Comparison of ENCODE assay signal across 8 cellular contexts in the genomic region with DNA sequence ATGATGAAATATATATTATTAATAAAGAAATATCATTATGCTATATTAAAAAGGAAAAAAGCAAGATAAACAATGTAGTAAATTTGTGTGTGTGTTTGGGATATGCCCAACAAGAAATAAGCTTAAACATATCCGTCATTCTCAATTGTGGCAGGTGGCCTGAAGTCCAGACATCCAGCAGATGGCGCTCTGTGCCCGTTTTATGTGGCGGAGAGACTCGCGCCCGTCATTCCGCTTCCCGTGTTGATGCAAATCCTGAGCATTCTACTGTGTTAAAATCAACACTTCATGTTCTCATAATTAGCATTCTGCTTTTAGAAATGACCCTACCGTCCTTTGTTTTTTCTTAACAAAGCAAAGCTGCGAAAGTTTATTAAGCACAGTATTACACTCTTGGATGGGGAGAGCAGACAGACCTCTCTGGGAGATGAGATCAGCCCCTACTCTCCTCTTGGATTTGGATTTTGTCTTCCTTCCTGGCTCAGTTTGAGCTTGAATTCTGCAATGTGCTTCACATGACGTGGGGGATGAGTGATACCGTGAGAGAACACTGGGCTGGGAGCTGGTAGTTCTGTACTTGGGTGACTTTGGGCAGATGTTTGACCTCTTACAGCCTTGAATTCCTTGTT.
DNase-seq lines count a peak whose midpoint lies in the region; ATAC-seq and TF ChIP-seq lines count a peak whose summit lies in the region.

No MANE protein-coding gene starts in this region.

- H2AFZ ChIP-seq in HCT116 (ENCODE audit: low read depth, low read length, poor library complexity, severe bottlenecking), result peak overlapping the region; percentile 98

- H3K4me2 ChIP-seq in HCT116 (ENCODE audit: low read length), result peak overlapping the region; percentile 62

- H3K4me1 Mint-ChIP-seq in activated naive CD4-positive, alpha-beta T cell treated with anti-CD3 and anti-CD28 coated beads for 36 hours (ENCODE audit: low read depth), result peaks cover 5% of the 10 kb centered on the region
- H3K4me1 Mint-ChIP-seq in glutamatergic neuron (ENCODE audit: low read depth, unreplicated experiment), result peaks cover 5% of the 10 kb centered on the region

- H3K27me3 Mint-ChIP-seq in activated naive CD4-positive, alpha-beta T cell treated with anti-CD3 and anti-CD28 coated beads for 36 hours (ENCODE audit: low read depth), result peaks cover 30% of the 10 kb centered on the region
- H3K27me3 Mint-ChIP-seq in glutamatergic neuron (ENCODE audit: unreplicated experiment), result no peaks in the 10 kb centered on the region

- no peaks in the 10 kb centered on the region for H4K20me1 ChIP-seq in HCT116 (ENCODE audit: insufficient read depth)

- H3K9me3 ChIP-seq in HCT116 (ENCODE audit: control insufficient read depth in 1 of 2, insufficient read depth in 1 of 2, low read depth in 1 of 2, low read length in 2 of 2) (no peaks in the 10 kb centered on the region), vagina (no peaks in the 10 kb centered on the region)

- H3K9me2 ChIP-seq in HCT116 (ENCODE audit: insufficient read depth), result no peaks in the 10 kb centered on the region

- H3K4me3 Mint-ChIP-seq in activated naive CD4-positive, alpha-beta T cell treated with anti-CD3 and anti-CD28 coated beads for 36 hours, result no peak overlapping the region
- H3K4me3 Mint-ChIP-seq in glutamatergic neuron (ENCODE audit: unreplicated experiment), result peak overlapping the region; percentile 68

- TF ChIP-seq CTCF in GM06990 (IDR thresholded peaks at IDR 0.05; ENCODE audit: insufficient read depth, low read length, poor library complexity, severe bottlenecking), result peak; percentile 81
- peak; percentile 74 to 90 (median 78) for TF ChIP-seq CTCF in HCT116 (IDR thresholded peaks at IDR 0.05 in 2 of 3, conservative IDR thresholded peaks at IDR 0.05 in 1 of 3; ENCODE audit: borderline replicate concordance in 1 of 3, insufficient read depth in 1 of 3, low read depth in 2 of 3, low read length in 2 of 3)
- TF ChIP-seq CTCF in glutamatergic neuron (IDR thresholded peaks at IDR 0.05; ENCODE audit: partially characterized antibody, unreplicated experiment), result peak; percentile 79
- TF ChIP-seq CTCF in vagina (IDR thresholded peaks at IDR 0.05), result peak; percentile 51 to 64 (median 63)

- H3K4me3 ChIP-seq in GM06990 (replicated peaks; ENCODE audit: low read depth, low read length) (no peak overlapping the region), HCT116 (replicated peaks in 1 of 2; ENCODE audit: low read depth in 1 of 2, low read length in 2 of 2) (peak overlapping the region; percentile 9 to 23; a peak in 2 of 4 replicates), vagina (no peak overlapping the region)

- peak; percentile 94 for ATAC-seq in HCT116

- H3K27me3 ChIP-seq in GM06990 (replicated peaks; ENCODE audit: control insufficient read depth, insufficient read depth, low read length) (no peaks in the 10 kb centered on the region; the same call in 1 of the 2 replicates), HCT116 (ENCODE audit: insufficient read depth, low read length) (no peaks in the 10 kb centered on the region), vagina (no peaks in the 10 kb centered on the region)

- CTCF ChIA-PET in HCT116 (lab: Charles Lee), result interaction anchor here (0.6 to 4.5 kb wide), 28 partner anchors 9 to 852 kb away, joined by 3 to 88 read pairs (median 5); no protein-coding TSS in a partner anchor
- CTCF ChIA-PET in activated naive CD4-positive, alpha-beta T cell treated with anti-CD3 and anti-CD28 coated beads for 36 hours (lab: Charles Lee), result interaction anchor here (0.5 to 4.5 kb wide), 27 partner anchors 9 to 654 kb away, joined by 3 to 34 read pairs (median 4); no protein-coding TSS in a partner anchor

- H3K79me2 ChIP-seq in HCT116 (ENCODE audit: insufficient read depth, low read length), result no peaks in the 10 kb centered on the region

- TF ChIP-seq POLR2A in HCT116 (IDR thresholded peaks at IDR 0.05; ENCODE audit: borderline replicate concordance, extremely low read depth, insufficient read depth, insufficient read length), result no peak
- TF ChIP-seq POLR2A in vagina (IDR thresholded peaks at IDR 0.05), result no peak

- no peaks in the 10 kb centered on the region for H3K36me3 Mint-ChIP-seq in activated naive CD4-positive, alpha-beta T cell treated with anti-CD3 and anti-CD28 coated beads for 36 hours (ENCODE audit: low read depth)
- H3K36me3 Mint-ChIP-seq in glutamatergic neuron (ENCODE audit: unreplicated experiment), result no peaks in the 10 kb centered on the region

- H3K4me1 ChIP-seq in HCT116 (ENCODE audit: control insufficient read depth in 1 of 2, insufficient read depth in 2 of 2, low read length in 2 of 2), result peaks cover 0 to 4% of the 10 kb centered on the region in 2 experiments; a peak in 1 of 4 replicates
- H3K4me1 ChIP-seq in vagina, result no peaks in the 10 kb centered on the region

- H3K9me3 Mint-ChIP-seq in activated naive CD4-positive, alpha-beta T cell treated with anti-CD3 and anti-CD28 coated beads for 36 hours, result no peaks in the 10 kb centered on the region
- no peaks in the 10 kb centered on the region for H3K9me3 Mint-ChIP-seq in glutamatergic neuron (ENCODE audit: unreplicated experiment)

- POLR2A ChIA-PET in HCT116 (lab: Charles Lee), result no interaction called here

- no peak overlapping the region for H3K27ac ChIP-seq in HCT116 (ENCODE audit: low read depth, low read length)
- H3K27ac ChIP-seq in vagina, result no peak overlapping the region

- H3K27ac Mint-ChIP-seq in activated naive CD4-positive, alpha-beta T cell treated with anti-CD3 and anti-CD28 coated beads for 36 hours, result no peak overlapping the region
- no peak overlapping the region for H3K27ac Mint-ChIP-seq in glutamatergic neuron (ENCODE audit: unreplicated experiment)

- H3K9ac ChIP-seq in HCT116 (ENCODE audit: low read length), result no peak overlapping the region

- no TSS peak for BruUV-seq in HCT116 (replicated peaks; lab: Mats Ljungman, UMichigan)

- H3K36me3 ChIP-seq in GM06990 (ENCODE audit: control insufficient read depth, insufficient read depth, low read length) (no peaks in the 10 kb centered on the region), HCT116 (ENCODE audit: control insufficient read depth in 1 of 2, insufficient read depth in 2 of 2, low read length in 2 of 2) (no peaks in the 10 kb centered on the region), vagina (no peaks in the 10 kb centered on the region)

- RAD21 ChIA-PET in HCT116 (lab: Charles Lee; ENCODE audit: low non-redundant PET in 1 of 2, low total read pairs in 2 of 2, uncharacterized antibody in 2 of 2, unreplicated experiment in 2 of 2), result interaction anchor here (0.6 to 1.4 kb wide), 8 partner anchors 37 to 239 kb away, joined by 3 to 6 read pairs (median 3); no protein-coding TSS in a partner anchor

- TF ChIP-seq RAD21 in HCT116 (IDR thresholded peaks at IDR 0.05; ENCODE audit: low read depth), result peak; percentile 90

- DNase-seq in GM06990 (ENCODE audit: extremely low read depth, insufficient read length), result peak; percentile 30
- DNase-seq in HCT116 (ENCODE audit: low read depth, low spot score), result peak; percentile 51
- peak; percentile 58 for DNase-seq in M059J (ENCODE audit: low read depth)
- peak; percentile 55 to 71 for DNase-seq in SHP77 (lab: John Stamatoyannopoulos, UW)
- peak; percentile 87 for DNase-seq in activated naive CD4-positive, alpha-beta T cell treated with anti-CD3 and anti-CD28 coated beads for 36 hours
- peak; percentile 93 for DNase-seq in glutamatergic neuron
- peak; percentile 90 for DNase-seq in posterior vena cava (ENCODE audit: low spot score)
- no peak for DNase-seq in vagina (ENCODE audit: extremely low spot score in 2 of 2)

- intact Hi-C loops in HCT116 (cut with micrococcal nuclease), result loop anchor here (1.0 to 5.0 kb wide), 3 partner anchors 231 to 795 kb away; no protein-coding TSS in a partner anchor
- intact Hi-C loops in activated naive CD4-positive, alpha-beta T cell treated with anti-CD3 and anti-CD28 coated beads for 36 hours (cut with micrococcal nuclease), result loop anchor here (1.0 to 2.0 kb wide), 5 partner anchors 37 to 789 kb away; no protein-coding TSS in a partner anchor
- intact Hi-C loops in posterior vena cava (cut with DNase I), result no loop called here
- intact Hi-C loops in vagina (cut with DNase I), result no loop called here

TF ChIP-seq in HCT116, 20 proteins besides CTCF, POLR2A, EP300 and RAD21 (continues in another document):
- TF ChIP-seq EGR1 (IDR thresholded peaks at IDR 0.05; ENCODE audit: low read depth), result no peak
- TF ChIP-seq EZH2 (IDR thresholded peaks at IDR 0.05), result no peak
- TF ChIP-seq EZH2phosphoT487 (IDR thresholded peaks at IDR 0.05; ENCODE audit: borderline replicate concordance), result no peak
- no peak for TF ChIP-seq ZBTB33 (IDR thresholded peaks at IDR 0.05; ENCODE audit: extremely low read depth, insufficient replicate concordance, low read length)
- no peak for TF ChIP-seq YY1 (IDR thresholded peaks at IDR 0.05; ENCODE audit: extremely low read depth, insufficient replicate concordance, low read depth, low read length)
- no peak for TF ChIP-seq ZNF274 (IDR thresholded peaks at IDR 0.05; ENCODE audit: low read depth, low read length)

Comparison
In these comparisons a context has a peak if more than half of its experiments do, and no peak if none do; other contexts are left out.
1. DNase-seq: peak in GM06990 (single experiment), HCT116 (single experiment), M059J (single experiment), SHP77 (2 of 2), activated naive CD4-positive, alpha-beta T cell treated with anti-CD3 and anti-CD28 coated beads for 36 hours (single experiment), glutamatergic neuron (single experiment) and posterior vena cava (single experiment); none in vagina (0 of 2).
2. H3K4me3 ChIP-seq: peak in HCT116 (2 of 2); none in GM06990 (single experiment) and vagina (0 of 2).
3. intact Hi-C loops: an anchor here in HCT116 (1.0 to 5.0 kb wide) and activated naive CD4-positive, alpha-beta T cell treated with anti-CD3 and anti-CD28 coated beads for 36 hours (1.0 to 2.0 kb wide); none called in posterior vena cava and vagina.
4. Peak in every context shown above with its lines, with median percentiles within 50 percentile points of each other: CTCF ChIP-seq.